Comparison of ENCODE assay signal across 9 cellular contexts in the genomic region with DNA sequence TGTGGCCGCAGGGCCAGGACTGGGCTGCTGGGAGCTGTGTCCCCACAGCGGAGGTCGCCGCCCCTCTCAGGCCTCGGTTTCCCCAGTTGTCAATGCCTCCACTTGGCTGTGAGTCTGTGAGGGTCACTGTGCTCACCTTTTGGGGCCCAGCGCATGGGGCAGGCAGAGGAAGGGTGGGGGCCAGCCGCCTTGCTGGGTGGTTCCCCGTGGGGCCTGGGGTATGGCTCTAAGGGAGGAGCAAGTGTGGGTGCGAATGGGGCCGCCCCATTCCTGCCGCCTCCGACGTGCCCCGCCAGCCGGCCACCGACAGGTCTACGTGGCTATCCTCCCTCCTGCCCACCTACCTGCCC. TPM values are rescaled to one million over a fixed set of nuclear protein-coding genes. Genes with fewer than 3 reads are reported as not detected.
DNase-seq lines count a peak whose midpoint lies in the region; ATAC-seq, FAIRE-seq and TF ChIP-seq lines count a peak whose summit lies in the region.
"Had no signal": no experiment of that assay in that cellular context is flagged by ENCODE, and none has a peak within 500 bp of the region (broad histone marks: within the 10 kb centered on the region; RNA-seq: fewer than 3 reads in every experiment).

No MANE protein-coding gene starts in this region.

- no peak for FAIRE-seq in H54 (lab: Jason Lieb, UNC)
- FAIRE-seq: pancreas had no signal

- H3K9me3 Mint-ChIP-seq in Caco-2 (ENCODE audit: unreplicated experiment): no peaks in the 10 kb centered on the region

- H3K4me3 Mint-ChIP-seq in Caco-2 (ENCODE audit: unreplicated experiment): peak overlapping the region; percentile 71

- H3K4me1 ChIP-seq in Caco-2: peaks cover 11% of the 10 kb centered on the region; the same call in 1 of the 2 replicates

- intact Hi-C loops in Caco-2 (cut with micrococcal nuclease; ENCODE audit: unreplicated experiment) (no loop called here), sciatic nerve (cut with DNase I) (no loop called here)

- ATAC-seq in sciatic nerve (peak; percentile 3), HG02852 (IDR thresholded peaks at IDR 0.05; ENCODE audit: unreplicated experiment) (no peak)

- DNase-seq in Caco-2: no peak
- no peak for DNase-seq in SK-N-MC (ENCODE audit: low read depth, low spot score)
- no peak for DNase-seq in fibroblast of mammary gland (ENCODE audit: low read depth)
- no peak for DNase-seq in sciatic nerve (ENCODE audit: low spot score)
- no peak for DNase-seq in germinal center (ENCODE audit: low spot score)
- DNase-seq in SW480 (ENCODE audit: low spot score): no peak
- no peak for DNase-seq in H54 (ENCODE audit: insufficient read length, low spot score)

- peaks cover 12% of the 10 kb centered on the region for H3K4me1 Mint-ChIP-seq in Caco-2 (ENCODE audit: low read depth, unreplicated experiment)

- H3K27me3 ChIP-seq in Caco-2 (replicated peaks; ENCODE audit: control insufficient read depth, insufficient read depth, low read length): no peaks in the 10 kb centered on the region
- H3K27me3 ChIP-seq: pancreas had no signal

- H3K4me3 ChIP-seq in Caco-2 (ENCODE audit: low read depth, low read length) (peak overlapping the region; percentile 36), SK-N-MC (peak overlapping the region; percentile 77), fibroblast of mammary gland (ENCODE audit: control insufficient read depth, low read depth, low read length) (peak overlapping the region; percentile 38)

- no TSS peak for BruUV-seq in Caco-2 (replicated peaks; lab: Mats Ljungman, UMichigan)

- no peaks in the 10 kb centered on the region for H3K9me3 ChIP-seq in Caco-2
- H3K9me3 ChIP-seq in SK-N-MC (ENCODE audit: low read depth, low read length): no peaks in the 10 kb centered on the region
- H3K9me3 ChIP-seq: pancreas had no signal

- no peak for TF ChIP-seq CTCF in Caco-2 (IDR thresholded peaks at IDR 0.05; ENCODE audit: insufficient read depth in 1 of 2, low read depth in 1 of 2, low read length in 1 of 2, severe bottlenecking in 1 of 2, unreplicated experiment in 1 of 2)
- TF ChIP-seq CTCF in fibroblast of mammary gland (conservative IDR thresholded peaks at IDR 0.05; ENCODE audit: control insufficient read depth, insufficient read depth, low read depth, low read length): no peak

- no peaks in the 10 kb centered on the region for H3K36me3 ChIP-seq in Caco-2 (ENCODE audit: control insufficient read depth, insufficient read depth, low read length)
- H3K36me3 ChIP-seq in SK-N-MC (ENCODE audit: insufficient read depth, low read length): no peaks in the 10 kb centered on the region
- H3K36me3 ChIP-seq: pancreas had no signal

- peaks cover 17% of the 10 kb centered on the region for H3K36me3 Mint-ChIP-seq in Caco-2 (ENCODE audit: insufficient read depth, unreplicated experiment)

- CTCF ChIA-PET in Caco-2 (lab: Charles Lee): no interaction called here

- no peak overlapping the region for H3K27ac Mint-ChIP-seq in Caco-2 (ENCODE audit: unreplicated experiment)

- POLR2A ChIA-PET in Caco-2 (lab: Charles Lee): no interaction called here

- no peak for TF ChIP-seq POLR2A in H54 (IDR thresholded peaks at IDR 0.05; ENCODE audit: low read depth, low read length)

- H3K27me3 Mint-ChIP-seq in Caco-2 (ENCODE audit: insufficient read depth, unreplicated experiment): peaks cover 4% of the 10 kb centered on the region

- H3K9ac ChIP-seq in SK-N-MC (ENCODE audit: insufficient read length): no peak overlapping the region

- H3K27ac ChIP-seq in SK-N-MC: no peak overlapping the region
- H3K27ac ChIP-seq: pancreas had no signal

RNA-seq across cellular contexts. Expression of a gene that starts 0.8 kb away (rescaled TPM):
- total RNA-seq in Caco-2 (2022): 0.68 TPM in 1 of 2 replicates, not detected in the other
- total RNA-seq in sciatic nerve: 3.2 TPM

RNA-seq across cellular contexts. Expression of a gene that starts 5.5 kb away (rescaled TPM):
- total RNA-seq in Caco-2 (2022): 93.3 and 95.8 TPM in 2 replicates
- total RNA-seq in sciatic nerve: 36.1 TPM

RNA-seq across cellular contexts. Expression of a gene that starts 24.1 kb away (rescaled TPM):
- 74.6 and 77.9 TPM in 2 replicates for total RNA-seq in Caco-2 (2022)
- total RNA-seq in sciatic nerve: 33.1 TPM

RNA-seq across cellular contexts. Expression of a gene that starts 37.3 kb away (rescaled TPM):
- 26.3 and 31.2 TPM in 2 replicates for total RNA-seq in Caco-2 (2022)
- total RNA-seq in sciatic nerve: 108 TPM

RNA-seq across cellular contexts. Expression of a gene that starts 49.2 kb away (rescaled TPM):
- total RNA-seq in Caco-2 (2022) (2.7 and 3.9 TPM in 2 replicates), sciatic nerve (0.27 TPM)
